14 cellular contexts compared by ENCODE assay signal in the genomic region with DNA sequence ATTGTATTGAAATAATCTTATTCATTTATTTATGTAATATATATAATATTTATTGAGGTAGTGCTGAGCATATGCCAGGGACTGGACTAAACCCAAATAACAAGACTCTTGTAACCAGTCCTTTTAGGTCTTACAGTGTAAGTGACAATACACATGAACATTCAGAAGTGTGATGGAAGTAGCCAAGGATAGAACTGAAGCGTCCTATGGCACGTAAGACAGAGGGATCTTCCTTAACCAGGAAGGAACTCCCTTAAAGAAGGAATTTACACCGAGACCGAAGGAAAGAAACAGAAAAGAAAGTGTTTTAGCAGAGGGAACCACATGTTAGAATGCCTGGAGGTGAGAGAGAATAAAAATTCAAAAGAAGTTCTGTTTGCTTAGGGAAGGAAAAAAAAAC. TPM values are rescaled to one million over a fixed set of nuclear protein-coding genes. Genes with fewer than 3 reads are reported as not detected.
DNase-seq lines count a peak whose midpoint lies in the region; FAIRE-seq and TF ChIP-seq lines count a peak whose summit lies in the region.
"Had no signal": no experiment of that assay in that cellular context is flagged by ENCODE, and none has a peak within 500 bp of the region (broad histone marks: within the 10 kb centered on the region; RNA-seq: fewer than 3 reads in every experiment).

No MANE protein-coding gene starts in this region.

- WGBS in hepatocyte (ENCODE audit: low lambda C conversion rate, missing lambda C conversion rate): 89% methylated on average over 4 of the region's 4 CpGs
- WGBS in smooth muscle cell (ENCODE audit: low lambda C conversion rate): 87% methylated on average over 4 of the region's 4 CpGs

- no peak for FAIRE-seq in astrocyte (lab: Jason Lieb, UNC)

- no peaks in the 10 kb centered on the region for H3K27me3 Mint-ChIP-seq in astrocyte (ENCODE audit: low read depth, unreplicated experiment)
- H3K27me3 Mint-ChIP-seq in activated naive CD8-positive, alpha-beta T cell treated with anti-CD3 and anti-CD28 coated beads for 36 hours: peaks cover 10% of the 10 kb centered on the region

- peaks cover 6% of the 10 kb centered on the region for H3K9me3 Mint-ChIP-seq in astrocyte (ENCODE audit: unreplicated experiment)
- H3K9me3 Mint-ChIP-seq in activated naive CD8-positive, alpha-beta T cell treated with anti-CD3 and anti-CD28 coated beads for 36 hours: peaks cover 1% of the 10 kb centered on the region

- no peaks in the 10 kb centered on the region for H3F3A ChIP-seq in smooth muscle cell (ENCODE audit: low read depth)

- H3K4me2 ChIP-seq in astrocyte (ENCODE audit: low read length): peak overlapping the region; percentile 74
- H3K4me2 ChIP-seq in hepatocyte: peak overlapping the region; percentile 66
- H3K4me2 ChIP-seq in smooth muscle cell: peak overlapping the region; percentile 45

- H4K20me1 ChIP-seq in astrocyte (ENCODE audit: insufficient read depth, low read length) (no peaks in the 10 kb centered on the region), hepatocyte (ENCODE audit: insufficient read depth, poor library complexity, severe bottlenecking) (no peaks in the 10 kb centered on the region), smooth muscle cell (ENCODE audit: low read depth) (no peaks in the 10 kb centered on the region)

- peak; percentile 1 for DNase-seq in HCEC 1CT
- DNase-seq in astrocyte (ENCODE audit: low read depth): no peak
- no peak for DNase-seq in hepatocyte (ENCODE audit: low spot score)
- DNase-seq in smooth muscle cell (lab: John Stamatoyannopoulos, UW; ENCODE audit: unreplicated experiment): no peak
- no peak for DNase-seq in activated naive CD8-positive, alpha-beta T cell treated with anti-CD3 and anti-CD28 coated beads for 36 hours
- no peak for DNase-seq in iPS-NIHi7 (ENCODE audit: extremely low spot score)
- DNase-seq in NCI-H2081 treated with DMSO at 0.1 percent for 48 hours (lab: John Stamatoyannopoulos, UW): no peak
- DNase-seq in stimulated activated CD4-positive, alpha-beta T cell treated with anti-CD3 and anti-CD28 coated beads, Interleukin-15, amount 100 ng/mL, for 24 hours: no peak
- DNase-seq: activated T-cell treated with anti-CD3 and anti-CD28 coated beads for 4 hours; CD4-positive, alpha-beta T cell; NCI-H510A; nucleus accumbens; SHP77; stimulated activated naive CD4-positive, alpha-beta T cell treated with Interleukin-2 at 50 U/mL for 16 hours had no signal

- H3K27me3 ChIP-seq in astrocyte (ENCODE audit: insufficient read depth, low read length) (no peaks in the 10 kb centered on the region), hepatocyte (no peaks in the 10 kb centered on the region), smooth muscle cell (ENCODE audit: low read depth) (no peaks in the 10 kb centered on the region)

- H3K9ac ChIP-seq in astrocyte (ENCODE audit: low read length) (peak overlapping the region; percentile 78), smooth muscle cell (ENCODE audit: low read depth) (peak overlapping the region; percentile 75)

- H3K4me1 ChIP-seq in astrocyte (ENCODE audit: insufficient read depth, low read length) (peaks cover 14% of the 10 kb centered on the region), hepatocyte (ENCODE audit: insufficient read depth) (peaks cover 9% of the 10 kb centered on the region), smooth muscle cell (ENCODE audit: low read depth) (peaks cover 6% of the 10 kb centered on the region)

- H3K36me3 ChIP-seq in astrocyte (ENCODE audit: insufficient read depth, low read length) (no peaks in the 10 kb centered on the region), hepatocyte (replicated peaks; ENCODE audit: insufficient read depth, low read depth) (no peaks in the 10 kb centered on the region), smooth muscle cell (ENCODE audit: low read depth) (no peaks in the 10 kb centered on the region)

- peaks cover 2% of the 10 kb centered on the region for H3K36me3 Mint-ChIP-seq in astrocyte (ENCODE audit: low read depth, unreplicated experiment)
- H3K36me3 Mint-ChIP-seq in activated naive CD8-positive, alpha-beta T cell treated with anti-CD3 and anti-CD28 coated beads for 36 hours: no peaks in the 10 kb centered on the region

- H2AFZ ChIP-seq in astrocyte (ENCODE audit: low read depth, low read length) (no peak overlapping the region), hepatocyte (peak overlapping the region; percentile 1), smooth muscle cell (ENCODE audit: low read depth) (peak overlapping the region; percentile 44)

- no peak overlapping the region for H3K4me3 Mint-ChIP-seq in astrocyte (ENCODE audit: unreplicated experiment)
- no peak overlapping the region for H3K4me3 Mint-ChIP-seq in activated naive CD8-positive, alpha-beta T cell treated with anti-CD3 and anti-CD28 coated beads for 36 hours
- H3K4me3 Mint-ChIP-seq: CD4-positive, alpha-beta T cell had no signal

- H3K9me2 ChIP-seq in hepatocyte (replicated peaks; ENCODE audit: insufficient read depth): no peaks in the 10 kb centered on the region

- H3K79me2 ChIP-seq in astrocyte (ENCODE audit: insufficient read depth, low read length) (no peaks in the 10 kb centered on the region), hepatocyte (no peaks in the 10 kb centered on the region), smooth muscle cell (ENCODE audit: low read depth) (no peaks in the 10 kb centered on the region)

- TF ChIP-seq CTCF in astrocyte (IDR thresholded peaks at IDR 0.05; ENCODE audit: insufficient read depth, low read depth, low read length) (no peak), hepatocyte (IDR thresholded peaks at IDR 0.05; ENCODE audit: poor library complexity) (no peak), smooth muscle cell (IDR thresholded peaks at IDR 0.05; ENCODE audit: borderline replicate concordance, insufficient read depth, poor library complexity, severe bottlenecking) (no peak)

- no peak overlapping the region for H3K4me3 ChIP-seq in astrocyte (ENCODE audit: insufficient read depth, low read depth, low read length)
- H3K4me3 ChIP-seq in hepatocyte: no peak overlapping the region
- no peak overlapping the region for H3K4me3 ChIP-seq in smooth muscle cell

- H3K27ac ChIP-seq in astrocyte (ENCODE audit: low read depth, low read length): peak overlapping the region; percentile 94
- H3K27ac ChIP-seq in hepatocyte: peak overlapping the region; percentile 84
- H3K27ac ChIP-seq in smooth muscle cell (ENCODE audit: low read depth): peak overlapping the region; percentile 84

- H3K4me1 Mint-ChIP-seq in astrocyte (ENCODE audit: low read depth, unreplicated experiment): peaks cover 20% of the 10 kb centered on the region
- H3K4me1 Mint-ChIP-seq in activated naive CD8-positive, alpha-beta T cell treated with anti-CD3 and anti-CD28 coated beads for 36 hours: no peaks in the 10 kb centered on the region

- H3K9me3 ChIP-seq in astrocyte (ENCODE audit: insufficient read depth, low read depth, low read length) (no peaks in the 10 kb centered on the region), hepatocyte (ENCODE audit: low read depth) (no peaks in the 10 kb centered on the region), smooth muscle cell (replicated peaks; ENCODE audit: low read depth) (no peaks in the 10 kb centered on the region)

- peak overlapping the region; percentile 99 for H3K27ac Mint-ChIP-seq in astrocyte (ENCODE audit: unreplicated experiment)
- H3K27ac Mint-ChIP-seq in activated naive CD8-positive, alpha-beta T cell treated with anti-CD3 and anti-CD28 coated beads for 36 hours: no peak overlapping the region
- H3K27ac Mint-ChIP-seq: CD4-positive, alpha-beta T cell had no signal

RNA-seq across cellular contexts. Expression of a gene that starts 23.6 kb away (rescaled TPM):
- total RNA-seq in astrocyte (34.1 and 35.6 TPM in 2 replicates), hepatocyte (106 and 123 TPM in 2 replicates), smooth muscle cell (25.5 and 30.5 TPM in 2 replicates)
- polyA plus RNA-seq in hepatocyte (45.3 and 46.9 TPM in 2 replicates), smooth muscle cell (3.8 and 6.2 TPM in 2 replicates)
- under 1 TPM; 0.08 to 0.10 TPM for total RNA-seq in activated naive CD8-positive, alpha-beta T cell treated with anti-CD3 and anti-CD28 coated beads for 36 hours

RNA-seq across cellular contexts. Expression of a gene that starts 42.1 kb away (rescaled TPM):
- total RNA-seq in astrocyte: 0.24 and 0.50 TPM in 2 replicates
- total RNA-seq in hepatocyte: 0.77 and 1.3 TPM in 2 replicates
- polyA plus RNA-seq in hepatocyte: 0.39 and 1.2 TPM in 2 replicates
- 0.13 and 0.45 TPM in 2 replicates for total RNA-seq in smooth muscle cell
- polyA plus RNA-seq in smooth muscle cell: 0.40 TPM in 1 of 2 replicates, not detected in the other
- not detected for total RNA-seq in activated naive CD8-positive, alpha-beta T cell treated with anti-CD3 and anti-CD28 coated beads for 36 hours
- total RNA-seq: CD4-positive, alpha-beta T cell had no signal

Comparison
In these comparisons a context has a peak if more than half of its experiments do, and no peak if none do; other contexts are left out.
1. RNA of a gene that starts 23.6 kb away (total RNA-seq): 106 to 123 TPM in hepatocyte, 34.1 to 35.6 TPM in astrocyte and 25.5 to 30.5 TPM in smooth muscle cell; 0.08 to 0.10 TPM in activated naive CD8-positive, alpha-beta T cell treated with anti-CD3 and anti-CD28 coated beads for 36 hours; every median in the first group is over 10 times any median in the second.
2. Peak in every context shown above with its lines, with median percentiles within 50 percentile points of each other: H3K27ac ChIP-seq and H3K4me2 ChIP-seq.